8 cellular contexts compared by ENCODE assay signal in the genomic region with DNA sequence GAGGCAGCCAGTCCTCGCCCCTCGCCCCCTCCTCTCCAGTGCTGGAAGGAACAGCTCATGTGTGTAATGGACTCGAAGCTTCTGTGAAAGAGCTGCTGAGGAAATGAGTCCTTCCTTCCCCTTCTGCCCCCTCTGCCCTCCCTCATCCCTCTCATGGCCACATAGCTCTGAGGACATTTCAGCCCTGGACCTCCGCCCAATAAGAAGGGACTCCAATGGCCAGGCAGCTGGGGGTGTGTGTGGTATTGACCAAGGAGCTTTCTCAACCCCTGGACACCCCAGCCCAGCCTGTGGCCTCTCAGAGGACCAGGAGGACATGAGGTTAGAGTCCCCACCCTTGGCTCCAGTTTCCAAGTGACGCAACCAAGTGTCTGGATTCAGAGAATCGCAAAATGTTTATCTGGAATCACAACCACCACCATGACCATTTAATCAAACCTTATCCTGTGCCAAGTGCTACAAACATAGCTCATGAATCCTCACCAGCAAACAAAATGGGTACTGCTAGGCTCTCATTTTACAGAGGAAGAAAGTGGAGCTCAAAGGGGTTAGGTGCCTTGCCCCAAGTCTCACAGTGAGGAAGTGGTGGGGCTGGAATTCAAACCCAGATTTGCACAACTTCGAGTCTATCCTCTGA. TPM values are rescaled to one million over a fixed set of nuclear protein-coding genes. Genes with fewer than 3 reads are reported as not detected.
DNase-seq lines count a peak whose midpoint lies in the region; ATAC-seq and TF ChIP-seq lines count a peak whose summit lies in the region.

No MANE protein-coding gene starts in this region.

- H3K4me3 ChIP-seq in thyroid gland (replicated peaks in 1 of 3), result no peak overlapping the region

- no peak for TF ChIP-seq CTCF in thyroid gland (IDR thresholded peaks at IDR 0.05)

- no peaks in the 10 kb centered on the region for H3K9me3 ChIP-seq in thyroid gland

- peak in 1 of 2 donors; percentile 18 for TF ChIP-seq POLR2A in thyroid gland (IDR thresholded peaks at IDR 0.05)

- POLR2A ChIA-PET in activated CD4-positive, alpha-beta T cell treated with anti-CD3 and anti-CD28 coated beads for 36 hours (lab: Charles Lee), result interaction anchor here (0.5 to 2.0 kb wide), 3 partner anchors 13 to 676 kb away, joined by 3 to 7 read pairs (median 4); no protein-coding TSS in a partner anchor
- POLR2A ChIA-PET in activated naive CD8-positive, alpha-beta T cell treated with anti-CD3 and anti-CD28 coated beads, Interleukin-2, amount 10 ng/mL, durations not matched to agents 7 days and 5 days (lab: Charles Lee), result interaction anchor here (0.7 to 2.6 kb wide), 5 partner anchors 7 to 45 kb away, joined by 3 to 15 read pairs (median 6); no protein-coding TSS in a partner anchor

- H3K27ac Mint-ChIP-seq in activated CD4-positive, alpha-beta T cell treated with anti-CD3 and anti-CD28 coated beads for 36 hours, result peak overlapping the region; percentile 74
- peak overlapping the region; percentile 47 for H3K27ac Mint-ChIP-seq in activated naive CD8-positive, alpha-beta T cell treated with anti-CD3 and anti-CD28 coated beads, Interleukin-2, amount 10 ng/mL, durations not matched to agents 7 days and 5 days

- intact Hi-C loops in activated CD4-positive, alpha-beta T cell treated with anti-CD3 and anti-CD28 coated beads for 36 hours (cut with DNase I, micrococcal nuclease), result no loop called here
- intact Hi-C loops in left colon (cut with DNase I, micrococcal nuclease), result no loop called here
- intact Hi-C loops in thyroid gland (cut with DNase I), result no loop called here

- H3K4me1 Mint-ChIP-seq in activated CD4-positive, alpha-beta T cell treated with anti-CD3 and anti-CD28 coated beads for 36 hours, result peaks cover 98% of the 10 kb centered on the region
- peaks cover 87% of the 10 kb centered on the region for H3K4me1 Mint-ChIP-seq in activated naive CD8-positive, alpha-beta T cell treated with anti-CD3 and anti-CD28 coated beads, Interleukin-2, amount 10 ng/mL, durations not matched to agents 7 days and 5 days

- H3K27me3 Mint-ChIP-seq in activated CD4-positive, alpha-beta T cell treated with anti-CD3 and anti-CD28 coated beads for 36 hours, result no peaks in the 10 kb centered on the region
- no peaks in the 10 kb centered on the region for H3K27me3 Mint-ChIP-seq in activated naive CD8-positive, alpha-beta T cell treated with anti-CD3 and anti-CD28 coated beads, Interleukin-2, amount 10 ng/mL, durations not matched to agents 7 days and 5 days

- H3K9me3 Mint-ChIP-seq in activated CD4-positive, alpha-beta T cell treated with anti-CD3 and anti-CD28 coated beads for 36 hours (ENCODE audit: low read depth), result no peaks in the 10 kb centered on the region
- H3K9me3 Mint-ChIP-seq in activated naive CD8-positive, alpha-beta T cell treated with anti-CD3 and anti-CD28 coated beads, Interleukin-2, amount 10 ng/mL, durations not matched to agents 7 days and 5 days, result no peaks in the 10 kb centered on the region

- peaks cover 93 to 100% of the 10 kb centered on the region in 2 donors for H3K4me1 ChIP-seq in thyroid gland

- no peak for ATAC-seq in activated CD4-positive, alpha-beta T cell treated with anti-CD3 and anti-CD28 coated beads for 36 hours
- no peak for ATAC-seq in activated naive CD8-positive, alpha-beta T cell treated with anti-CD3 and anti-CD28 coated beads, Interleukin-2, amount 10 ng/mL, durations not matched to agents 7 days and 5 days (ENCODE audit: low read depth)
- ATAC-seq in left colon, result no peak
- no peak for ATAC-seq in GM18511 (IDR thresholded peaks at IDR 0.05; ENCODE audit: unreplicated experiment)

- no peaks in the 10 kb centered on the region for H3K36me3 ChIP-seq in thyroid gland

- no peaks in the 10 kb centered on the region for H3K27me3 ChIP-seq in thyroid gland

- H3K4me3 Mint-ChIP-seq in activated CD4-positive, alpha-beta T cell treated with anti-CD3 and anti-CD28 coated beads for 36 hours, result no peak overlapping the region
- H3K4me3 Mint-ChIP-seq in activated naive CD8-positive, alpha-beta T cell treated with anti-CD3 and anti-CD28 coated beads, Interleukin-2, amount 10 ng/mL, durations not matched to agents 7 days and 5 days, result no peak overlapping the region

- H3K36me3 Mint-ChIP-seq in activated CD4-positive, alpha-beta T cell treated with anti-CD3 and anti-CD28 coated beads for 36 hours (ENCODE audit: low read depth), result peaks cover 29% of the 10 kb centered on the region
- H3K36me3 Mint-ChIP-seq in activated naive CD8-positive, alpha-beta T cell treated with anti-CD3 and anti-CD28 coated beads, Interleukin-2, amount 10 ng/mL, durations not matched to agents 7 days and 5 days, result peaks cover 9% of the 10 kb centered on the region

- peak; percentile 46 for DNase-seq in activated CD4-positive, alpha-beta T cell treated with anti-CD3 and anti-CD28 coated beads for 36 hours
- DNase-seq in activated CD4-positive, alpha-beta T cell treated with anti-CD3 and anti-CD28 coated beads for 4 hours, result no peak
- no peak for DNase-seq in activated naive CD8-positive, alpha-beta T cell treated with anti-CD3 and anti-CD28 coated beads, Interleukin-2, amount 10 ng/mL, durations not matched to agents 7 days and 5 days
- DNase-seq in left colon, result peak; percentile 63 to 82
- peak; percentile 81 to 87 for DNase-seq in thyroid gland
- no peak for DNase-seq in NK-92 (lab: John Stamatoyannopoulos, UW; ENCODE audit: unreplicated experiment)
- DNase-seq in HuH-7 (ENCODE audit: low spot score), result no peak

- 20 to 26% methylated on average over 5 to 7 of the region's 7 CpGs for whole genome bisulfite sequencing in thyroid gland, 2 donors

- CTCF ChIA-PET in activated CD4-positive, alpha-beta T cell treated with anti-CD3 and anti-CD28 coated beads for 36 hours (lab: Charles Lee), result interaction anchor here (0.6 to 5.5 kb wide), 10 partner anchors 13 to 473 kb away, joined by 3 to 59 read pairs (median 4); no protein-coding TSS in a partner anchor

- H3K27ac ChIP-seq in thyroid gland, result peak overlapping the region; percentile 91 to 95 (median 94)

RNA-seq across cellular contexts. Expression of gene ECE1, which starts 47.8 kb away (rescaled TPM):
- total RNA-seq in activated CD4-positive, alpha-beta T cell treated with anti-CD3 and anti-CD28 coated beads for 36 hours, result 100 to 1,000 TPM; 130 to 162 TPM
- total RNA-seq in activated naive CD8-positive, alpha-beta T cell treated with anti-CD3 and anti-CD28 coated beads, Interleukin-2, amount 10 ng/mL, durations not matched to agents 7 days and 5 days, result 10 to 100 TPM; 83.2 to 85.5 TPM
- total RNA-seq in left colon (100 to 1,000 TPM; 110 to 165 TPM), thyroid gland (100 to 1,000 TPM in 2 of 4 donors, 10 to 100 TPM in 2; 74.5 to 146 (median 97.2) TPM)

Comparison
In these comparisons a context has a peak if more than half of its experiments do, and no peak if none do; other contexts are left out.
1. DNase-seq: peak in activated CD4-positive, alpha-beta T cell treated with anti-CD3 and anti-CD28 coated beads for 36 hours (single experiment), left colon (2 of 2) and thyroid gland (2 of 2); none in activated CD4-positive, alpha-beta T cell treated with anti-CD3 and anti-CD28 coated beads for 4 hours (0 of 2), activated naive CD8-positive, alpha-beta T cell treated with anti-CD3 and anti-CD28 coated beads, Interleukin-2, amount 10 ng/mL, durations not matched to agents 7 days and 5 days (single experiment), NK-92 (single experiment) and HuH-7 (single experiment).